In genomic region chr10:102230861-102231356, GRCh38 we compare ENCODE assay signal across 8 cellular contexts. TPM values are rescaled to one million over a fixed set of nuclear protein-coding genes. Genes with fewer than 3 reads are reported as not detected.
DNase-seq lines count a peak whose midpoint lies in the region; ATAC-seq and TF ChIP-seq lines count a peak whose summit lies in the region.

No MANE protein-coding gene starts in this region.

- no peak for TF ChIP-seq POLR2A in upper lobe of left lung (IDR thresholded peaks at IDR 0.05)

- H3K27ac Mint-ChIP-seq in activated CD4-positive, alpha-beta T cell treated with anti-CD3 and anti-CD28 coated beads, Interleukin-2, amount 10 ng/mL, durations not matched to agents 7 days and 5 days: no peak overlapping the region
- no peak overlapping the region for H3K27ac Mint-ChIP-seq in endothelial cell (ENCODE audit: unreplicated experiment)
- H3K27ac Mint-ChIP-seq in naive thymus-derived CD4-positive, alpha-beta T cell: no peak overlapping the region

- POLR2A ChIA-PET in activated CD4-positive, alpha-beta T cell treated with anti-CD3 and anti-CD28 coated beads, Interleukin-2, amount 10 ng/mL, durations not matched to agents 7 days and 5 days (lab: Charles Lee): no interaction called here
- POLR2A ChIA-PET in naive thymus-derived CD4-positive, alpha-beta T cell (lab: Charles Lee): interaction anchor here (1.3 to 1.7 kb wide), 3 partner anchors 14 to 353 kb away, joined by 3 to 4 read pairs (median 4); partner anchors contain the start of gene GBF1

- H3K27ac ChIP-seq in HL-60 (replicated peaks) (no peak overlapping the region), upper lobe of left lung (no peak overlapping the region)
- no peak overlapping the region for H3K27ac ChIP-seq in naive thymus-derived CD4-positive, alpha-beta T cell (ENCODE audit: low read depth, low read length)

- peak overlapping the region; percentile 48 for H3K4me3 Mint-ChIP-seq in activated CD4-positive, alpha-beta T cell treated with anti-CD3 and anti-CD28 coated beads, Interleukin-2, amount 10 ng/mL, durations not matched to agents 7 days and 5 days
- H3K4me3 Mint-ChIP-seq in endothelial cell (ENCODE audit: unreplicated experiment): no peak overlapping the region
- H3K4me3 Mint-ChIP-seq in naive thymus-derived CD4-positive, alpha-beta T cell: peak overlapping the region; percentile 70 to 86 (median 78)

- no peaks in the 10 kb centered on the region for H3K9me3 ChIP-seq in naive thymus-derived CD4-positive, alpha-beta T cell (ENCODE audit: control insufficient read depth in 2 of 3, low read length in 3 of 3)
- no peaks in the 10 kb centered on the region for H3K9me3 ChIP-seq in upper lobe of left lung

- ATAC-seq in naive thymus-derived CD4-positive, alpha-beta T cell: no peak
- ATAC-seq in upper lobe of left lung (ENCODE audit: low FRiP score in 2 of 2): peak in 1 of 2 donors; percentile 12

- TF ChIP-seq EP300 in upper lobe of left lung (IDR thresholded peaks at IDR 0.05): no peak

- H3K4me3 ChIP-seq in HL-60 (replicated peaks; ENCODE audit: insufficient read depth, low read length) (peak overlapping the region; percentile 41), upper lobe of left lung (peak overlapping the region in 3 of 4 donors; percentile 45 to 59 (median 49))
- H3K4me3 ChIP-seq in naive thymus-derived CD4-positive, alpha-beta T cell (ENCODE audit: low read length): peak overlapping the region; percentile 58

- H3K9me3 Mint-ChIP-seq in activated CD4-positive, alpha-beta T cell treated with anti-CD3 and anti-CD28 coated beads, Interleukin-2, amount 10 ng/mL, durations not matched to agents 7 days and 5 days: no peaks in the 10 kb centered on the region
- no peaks in the 10 kb centered on the region for H3K9me3 Mint-ChIP-seq in endothelial cell (ENCODE audit: unreplicated experiment)
- H3K9me3 Mint-ChIP-seq in naive thymus-derived CD4-positive, alpha-beta T cell: no peaks in the 10 kb centered on the region

- CTCF ChIA-PET in activated CD4-positive, alpha-beta T cell treated with anti-CD3 and anti-CD28 coated beads, Interleukin-2, amount 10 ng/mL, durations not matched to agents 7 days and 5 days (lab: Charles Lee): interaction anchor here (0.6 to 6.8 kb wide), 48 partner anchors 9 to 414 kb away, joined by 3 to 170 read pairs (median 5); partner anchors contain the start of genes C10orf95, CUEDC2, FBXL15 and GBF1
- CTCF ChIA-PET in naive thymus-derived CD4-positive, alpha-beta T cell (lab: Charles Lee): interaction anchor here (1.0 to 4.3 kb wide), 16 partner anchors 8 to 352 kb away, joined by 3 to 136 read pairs (median 5); partner anchors contain the start of genes GBF1 and NFKB2

- intact Hi-C loops in naive thymus-derived CD4-positive, alpha-beta T cell (cut with micrococcal nuclease): loop anchor here (1.0 kb wide), 6 partner anchors 10 to 248 kb away; partner anchors contain the start of genes PITX3 (in 2 of the 2) and GBF1 (in 1 of the 2)

- DNase-seq in AG20443 (ENCODE audit: low spot score) (peak; percentile 32), HL-60 (ENCODE audit: low read depth in 1 of 2, low spot score in 1 of 2) (peak in 1 of 2 experiments; percentile 30), endothelial cell (ENCODE audit: low spot score) (peak; percentile 44), upper lobe of left lung (peak; percentile 62 to 91), NCI-H2029 treated with DMSO at 0.1 percent for 48 hours (lab: John Stamatoyannopoulos, UW) (no peak), HT-29 (ENCODE audit: low spot score) (no peak)
- DNase-seq in activated CD4-positive, alpha-beta T cell treated with anti-CD3 and anti-CD28 coated beads, Interleukin-2, amount 10 ng/mL, durations not matched to agents 7 days and 5 days: peak; percentile 49
- DNase-seq in naive thymus-derived CD4-positive, alpha-beta T cell: peak in 8 of 9 donors; percentile 33 to 65 (median 46)

- peaks cover 21% of the 10 kb centered on the region for H3K4me1 Mint-ChIP-seq in activated CD4-positive, alpha-beta T cell treated with anti-CD3 and anti-CD28 coated beads, Interleukin-2, amount 10 ng/mL, durations not matched to agents 7 days and 5 days
- H3K4me1 Mint-ChIP-seq in endothelial cell (ENCODE audit: unreplicated experiment): peaks cover under 1% of the 10 kb centered on the region
- H3K4me1 Mint-ChIP-seq in naive thymus-derived CD4-positive, alpha-beta T cell: peaks cover 12 to 23% (median 17%) of the 10 kb centered on the region in 7 donors

- no peaks in the 10 kb centered on the region for H3K36me3 ChIP-seq in naive thymus-derived CD4-positive, alpha-beta T cell (ENCODE audit: control insufficient read depth in 2 of 3, insufficient read depth in 3 of 3, low read length in 3 of 3)
- no peaks in the 10 kb centered on the region for H3K36me3 ChIP-seq in upper lobe of left lung

- H3K36me3 Mint-ChIP-seq in activated CD4-positive, alpha-beta T cell treated with anti-CD3 and anti-CD28 coated beads, Interleukin-2, amount 10 ng/mL, durations not matched to agents 7 days and 5 days (ENCODE audit: low read depth): no peaks in the 10 kb centered on the region
- peaks cover 9% of the 10 kb centered on the region for H3K36me3 Mint-ChIP-seq in endothelial cell (ENCODE audit: low read depth, unreplicated experiment)
- H3K36me3 Mint-ChIP-seq in naive thymus-derived CD4-positive, alpha-beta T cell: no peaks in the 10 kb centered on the region

- peaks cover 16 to 19% of the 10 kb centered on the region in 2 donors for H3K4me1 ChIP-seq in naive thymus-derived CD4-positive, alpha-beta T cell (ENCODE audit: control insufficient read depth in 2 of 2, insufficient read depth in 2 of 2, low read length in 2 of 2)
- peaks cover 28 to 40% (median 37%) of the 10 kb centered on the region in 4 donors for H3K4me1 ChIP-seq in upper lobe of left lung

- peaks cover 62% of the 10 kb centered on the region for H3K27me3 Mint-ChIP-seq in activated CD4-positive, alpha-beta T cell treated with anti-CD3 and anti-CD28 coated beads, Interleukin-2, amount 10 ng/mL, durations not matched to agents 7 days and 5 days
- H3K27me3 Mint-ChIP-seq in endothelial cell (ENCODE audit: unreplicated experiment): peaks cover 33% of the 10 kb centered on the region
- peaks cover 52 to 77% (median 61%) of the 10 kb centered on the region in 5 donors for H3K27me3 Mint-ChIP-seq in naive thymus-derived CD4-positive, alpha-beta T cell

- TF ChIP-seq CTCF in HL-60 (IDR thresholded peaks at IDR 0.05; ENCODE audit: insufficient read depth, low read length) (no peak), endothelial cell (IDR thresholded peaks at IDR 0.05; ENCODE audit: unreplicated experiment) (no peak), upper lobe of left lung (IDR thresholded peaks at IDR 0.05) (peak in 4 of 6 experiments; percentile 17 to 52 (median 42))

- 2 to 9% methylated on average over 18 to 26 of the region's 52 CpGs for WGBS in upper lobe of left lung, 2 donors

- H3K27me3 ChIP-seq in HL-60 (ENCODE audit: insufficient read depth, poor library complexity, severe bottlenecking) (peaks cover 14% of the 10 kb centered on the region), upper lobe of left lung (peaks cover 0 to 26% (median 15%) of the 10 kb centered on the region in 4 donors)
- peaks cover 3 to 5% of the 10 kb centered on the region in 2 donors for H3K27me3 ChIP-seq in naive thymus-derived CD4-positive, alpha-beta T cell (ENCODE audit: control insufficient read depth in 2 of 2, insufficient read depth in 2 of 2, low read length in 2 of 2)

RNA-seq across cellular contexts. Expression of gene ELOVL3, which starts 4.8 kb away (rescaled TPM):
- not detected for total RNA-seq in activated CD4-positive, alpha-beta T cell treated with anti-CD3 and anti-CD28 coated beads, Interleukin-2, amount 10 ng/mL, durations not matched to agents 7 days and 5 days
- not detected for total RNA-seq in endothelial cell (ENCODE audit: unreplicated experiment)
- total RNA-seq in naive thymus-derived CD4-positive, alpha-beta T cell: not detected
- polyA plus RNA-seq in naive thymus-derived CD4-positive, alpha-beta T cell: not detected
- 1 to 10 TPM in 2 of 6 donors, under 1 TPM in 1, not detected in 3; 0.46 to 2.7 (median 1.1) TPM for total RNA-seq in upper lobe of left lung
- 0.15 and 0.16 TPM in 2 replicates for total RNA-seq in HT-29 (2014; rRNA removed; shearing (Covaris generic))

RNA-seq across cellular contexts. Expression of gene PITX3, which starts 10.4 kb away (rescaled TPM):
- not detected for total RNA-seq in activated CD4-positive, alpha-beta T cell treated with anti-CD3 and anti-CD28 coated beads, Interleukin-2, amount 10 ng/mL, durations not matched to agents 7 days and 5 days
- total RNA-seq in endothelial cell (ENCODE audit: unreplicated experiment) (not detected), upper lobe of left lung (under 1 TPM in 1 of 6 donors, not detected in 5; 0.61 TPM)
- total RNA-seq in naive thymus-derived CD4-positive, alpha-beta T cell: not detected
- polyA plus RNA-seq in naive thymus-derived CD4-positive, alpha-beta T cell: not detected
- not detected in 2 replicates for total RNA-seq in HT-29 (2014; rRNA removed; shearing (Covaris generic))

RNA-seq across cellular contexts. Expression of gene GBF1, which starts 14.4 kb away (rescaled TPM):
- 10 to 100 TPM; 42.4 to 44.6 TPM for total RNA-seq in activated CD4-positive, alpha-beta T cell treated with anti-CD3 and anti-CD28 coated beads, Interleukin-2, amount 10 ng/mL, durations not matched to agents 7 days and 5 days
- total RNA-seq in endothelial cell (ENCODE audit: unreplicated experiment) (45.1 TPM), upper lobe of left lung (10 to 100 TPM; 36.7 to 59.7 (median 44.4) TPM)
- total RNA-seq in naive thymus-derived CD4-positive, alpha-beta T cell: 10 to 100 TPM; 36.2 to 47.2 (median 37.8) TPM
- polyA plus RNA-seq in naive thymus-derived CD4-positive, alpha-beta T cell: 10 to 100 TPM in 1 of 2 donors, 1 to 10 TPM in 1; 8.5 to 24.3 TPM
- total RNA-seq in HT-29 (2014; rRNA removed; shearing (Covaris generic)): 28.6 and 32.5 TPM in 2 replicates

Comparison
In these comparisons a context has a peak if more than half of its experiments do, and no peak if none do; other contexts are left out.
1. DNase-seq: peak in AG20443 (single experiment), activated CD4-positive, alpha-beta T cell treated with anti-CD3 and anti-CD28 coated beads, Interleukin-2, amount 10 ng/mL, durations not matched to agents 7 days and 5 days (single experiment), endothelial cell (single experiment), naive thymus-derived CD4-positive, alpha-beta T cell (8 of 9) and upper lobe of left lung (2 of 2); none in NCI-H2029 treated with DMSO at 0.1 percent for 48 hours (single experiment) and HT-29 (single experiment).
2. CTCF ChIP-seq: peak in upper lobe of left lung (4 of 6); none in HL-60 (single experiment) and endothelial cell (single experiment).
3. Peak in every context shown above with its lines, with median percentiles within 50 percentile points of each other: H3K4me3 ChIP-seq.